In the genomic region with DNA sequence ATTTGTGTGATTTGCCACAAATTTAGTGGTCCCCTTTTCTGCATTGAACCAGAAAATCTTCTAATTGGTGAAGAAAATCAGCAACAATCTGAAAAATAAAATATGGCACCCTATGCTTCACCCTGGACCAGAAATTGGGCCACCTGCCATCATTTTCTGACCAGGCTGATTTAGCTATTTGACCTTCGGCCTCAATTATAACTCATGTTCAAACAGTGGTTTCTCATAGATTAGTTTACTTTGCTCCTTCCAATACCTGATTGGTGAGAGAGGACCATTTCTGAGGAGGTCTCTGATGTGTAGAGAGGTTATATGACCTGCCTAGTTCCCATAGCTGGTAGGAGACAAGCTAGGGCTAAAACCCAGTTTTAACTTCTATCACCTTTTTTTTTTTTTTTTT, we compare ENCODE assay signal across 1 cellular context.
TF ChIP-seq lines count a peak whose summit lies in the region.

No MANE protein-coding gene starts in this region.

TF ChIP-seq in endothelial cell of umbilical vein, 7 proteins besides CTCF, POLR2A, EP300 and RAD21 (continued from another document):
- TF ChIP-seq POLR2AphosphoS5 (IDR thresholded peaks at IDR 0.05; ENCODE audit: insufficient read depth, low read depth, low read length) (no peak), MYC (IDR thresholded peaks at IDR 0.05; ENCODE audit: low read depth, low read length) (no peak), GATA2 (IDR thresholded peaks at IDR 0.05; ENCODE audit: insufficient read depth, insufficient read length, low read depth, low read length) (no peak), JUN (IDR thresholded peaks at IDR 0.05; ENCODE audit: borderline replicate concordance, insufficient read depth, insufficient read length, low read depth) (no peak), EZH2 (IDR thresholded peaks at IDR 0.05; ENCODE audit: borderline replicate concordance, low read depth, low read length, severe bottlenecking) (no peak)
